1 cellular context compared by ENCODE assay signal in genomic region chr6:111739257-111739696, GRCh38.
TF ChIP-seq lines count a peak whose summit lies in the region.

No MANE protein-coding gene starts in this region.

TF ChIP-seq in HepG2, 621 proteins besides CTCF, POLR2A, EP300 and RAD21 (continued from another document):
- TF ChIP-seq, protein P1, sequence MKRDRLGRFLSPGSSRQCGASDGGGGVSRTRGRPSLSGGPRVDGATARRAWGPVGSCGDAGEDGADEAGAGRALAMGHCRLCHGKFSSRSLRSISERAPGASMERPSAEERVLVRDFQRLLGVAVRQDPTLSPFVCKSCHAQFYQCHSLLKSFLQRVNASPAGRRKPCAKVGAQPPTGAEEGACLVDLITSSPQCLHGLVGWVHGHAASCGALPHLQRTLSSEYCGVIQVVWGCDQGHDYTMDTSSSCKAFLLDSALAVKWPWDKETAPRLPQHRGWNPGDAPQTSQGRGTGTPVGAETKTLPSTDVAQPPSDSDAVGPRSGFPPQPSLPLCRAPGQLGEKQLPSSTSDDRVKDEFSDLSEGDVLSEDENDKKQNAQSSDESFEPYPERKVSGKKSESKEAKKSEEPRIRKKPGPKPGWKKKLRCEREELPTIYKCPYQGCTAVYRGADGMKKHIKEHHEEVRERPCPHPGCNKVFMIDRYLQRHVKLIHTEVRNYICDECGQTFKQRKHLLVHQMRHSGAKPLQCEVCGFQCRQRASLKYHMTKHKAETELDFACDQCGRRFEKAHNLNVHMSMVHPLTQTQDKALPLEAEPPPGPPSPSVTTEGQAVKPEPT (CRISPR knock-in tag; IDR thresholded peaks at IDR 0.05; ENCODE audit: low read depth): no peak
- no peak for TF ChIP-seq MAZ (IDR thresholded peaks at IDR 0.05; ENCODE audit: borderline replicate concordance, low read depth, low read length)
- TF ChIP-seq MAZ (CRISPR knock-in tag; IDR thresholded peaks at IDR 0.05; ENCODE audit: low read depth): no peak
- no peak for TF ChIP-seq ZNF615 (CRISPR knock-in tag; IDR thresholded peaks at IDR 0.05; ENCODE audit: borderline replicate concordance)
- no peak for TF ChIP-seq ZNF33A (CRISPR knock-in tag; IDR thresholded peaks at IDR 0.05; ENCODE audit: borderline replicate concordance)
- TF ChIP-seq, protein P2, sequence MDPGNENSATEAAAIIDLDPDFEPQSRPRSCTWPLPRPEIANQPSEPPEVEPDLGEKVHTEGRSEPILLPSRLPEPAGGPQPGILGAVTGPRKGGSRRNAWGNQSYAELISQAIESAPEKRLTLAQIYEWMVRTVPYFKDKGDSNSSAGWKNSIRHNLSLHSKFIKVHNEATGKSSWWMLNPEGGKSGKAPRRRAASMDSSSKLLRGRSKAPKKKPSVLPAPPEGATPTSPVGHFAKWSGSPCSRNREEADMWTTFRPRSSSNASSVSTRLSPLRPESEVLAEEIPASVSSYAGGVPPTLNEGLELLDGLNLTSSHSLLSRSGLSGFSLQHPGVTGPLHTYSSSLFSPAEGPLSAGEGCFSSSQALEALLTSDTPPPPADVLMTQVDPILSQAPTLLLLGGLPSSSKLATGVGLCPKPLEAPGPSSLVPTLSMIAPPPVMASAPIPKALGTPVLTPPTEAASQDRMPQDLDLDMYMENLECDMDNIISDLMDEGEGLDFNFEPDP (CRISPR knock-in tag; conservative IDR thresholded peaks at IDR 0.05): no peak
- no peak for TF ChIP-seq NRL (CRISPR knock-in tag; IDR thresholded peaks at IDR 0.05; ENCODE audit: borderline replicate concordance)
- TF ChIP-seq ZNF382 (CRISPR knock-in tag; IDR thresholded peaks at IDR 0.05; ENCODE audit: borderline replicate concordance): no peak
- no peak for TF ChIP-seq GRHL1 (CRISPR knock-in tag; conservative IDR thresholded peaks at IDR 0.05)
- TF ChIP-seq ZNF30 (CRISPR knock-in tag; IDR thresholded peaks at IDR 0.05): no peak
TF ChIP-seq in HepG2: peak in this region for 0.
